23 cellular contexts compared by ENCODE assay signal in genomic region chr10:128116187-128116586, GRCh38.
"Had no signal": no experiment of that assay in that cellular context is flagged by ENCODE, and none has a peak within 500 bp of the region (broad histone marks: within the 10 kb centered on the region; RNA-seq: fewer than 3 reads in every experiment).

No MANE protein-coding gene starts in this region.

- H3K4me3 ChIP-seq: SJSA1, SK-N-MC had no signal

- FAIRE-seq: HepG2 had no signal

- H3K9me3 ChIP-seq: SJSA1 had no signal

- DNase-seq: IMR-90, Karpas-422, KG1, MM.1S, NCI-H1092 treated with DMSO at 0.1 percent for 48 hours, NCI-H1417, NCI-H1436 treated with DMSO at 0.1 percent for 48 hours, NCI-H1694, NCI-H187 treated with DMSO at 0.1 percent for 48 hours, NCI-H2029 treated with DMSO at 0.1 percent for 48 hours, NCI-H2107, NCI-H2227 treated with DMSO at 0.1 percent for 48 hours, NCI-H510A, NCI-H524 treated with DMSO at 0.1 percent for 48 hours, NCI-H69, NCI-H774, PC-3, Right ventricle myocardium superior, SIG-M5 had no signal

- H3K27ac ChIP-seq: SJSA1, SK-N-MC had no signal

- ATAC-seq: HepG2, Panc1, PC-3 had no signal

- H3K4me1 ChIP-seq: SJSA1 had no signal
